9 cellular contexts compared by ENCODE assay signal in genomic region chr17:56979091-56979480, GRCh38. TPM values are rescaled to one million over a fixed set of nuclear protein-coding genes. Genes with fewer than 3 reads are reported as not detected.
DNase-seq lines count a peak whose midpoint lies in the region; ATAC-seq, FAIRE-seq and TF ChIP-seq lines count a peak whose summit lies in the region.
"Had no signal": no experiment of that assay in that cellular context is flagged by ENCODE, and none has a peak within 500 bp of the region (broad histone marks: within the 10 kb centered on the region; RNA-seq: fewer than 3 reads in every experiment).

No MANE protein-coding gene starts in this region.

- CTCF ChIA-PET in GM12878 (lab: Yijun Ruan, JAX) = interaction anchor here (0.6 to 2.0 kb wide), 8 partner anchors 11 to 155 kb away, joined by 3 to 9 read pairs (median 4); partner anchors contain the start of gene COIL

- DNase-seq in GM12878 (ENCODE audit: low read depth, low spot score) = no peak
- DNase-seq in neural crest cell (ENCODE audit: low read depth, low spot score) = no peak
- DNase-seq in GM19238 (ENCODE audit: insufficient read length, low spot score) = no peak
- no peak for DNase-seq in MV-4-11 (lab: John Stamatoyannopoulos, UW)
- DNase-seq in activated CD4-positive, alpha-beta T cell treated with anti-CD3 and anti-CD28 coated beads for 4 hours = no peak
- DNase-seq in 8988T = no peak
- DNase-seq: GOT3 had no signal

- no TSS peak for BruUV-seq in GM12878 (replicated peaks; lab: Mats Ljungman, UMichigan)

- H2AFZ ChIP-seq in GM12878 (ENCODE audit: control insufficient read depth, low read depth, low read length) = peak overlapping the region; percentile 82

- H3K9ac ChIP-seq in GM12878 (ENCODE audit: control insufficient read depth, insufficient read depth, low read length) = peak overlapping the region; percentile 76

- H3K9me3 Mint-ChIP-seq in neural crest cell = no peaks in the 10 kb centered on the region

- H3K4me1 Mint-ChIP-seq in neural crest cell = peaks cover 37% of the 10 kb centered on the region

- no peaks in the 10 kb centered on the region for H3K9me2 ChIP-seq in DOHH2 (replicated peaks; ENCODE audit: control insufficient read depth, low read length)

- POLR2A ChIA-PET in GM12878 (lab: Charles Lee) = interaction anchor here (0.5 to 1.9 kb wide), 7 partner anchors 13 to 144 kb away, joined by 3 to 9 read pairs (median 5); no protein-coding TSS in a partner anchor

- SMC1A ChIA-PET in GM12878 (lab: Charles Lee; ENCODE audit: uncharacterized antibody, unreplicated experiment) = interaction anchor here (0.6 to 3.5 kb wide), 12 partner anchors 9 to 159 kb away, joined by 3 to 41 read pairs (median 4); partner anchors contain the start of gene COIL

- TF ChIP-seq EP300 in GM12878 (IDR thresholded peaks at IDR 0.05; ENCODE audit: borderline replicate concordance in 1 of 2, control insufficient read depth in 1 of 2, low read depth in 2 of 2, low read length in 2 of 2) = no peak

- H3K4me3 ChIP-seq in DOHH2 (ENCODE audit: low read length) (peak overlapping the region; percentile 85), GM12878 (peak overlapping the region; percentile 77)

- H3K4me3 Mint-ChIP-seq in neural crest cell = peak overlapping the region; percentile 91

- TF ChIP-seq POLR2A in GM12878 (IDR thresholded peaks at IDR 0.05; ENCODE audit: low read depth, low read length) = no peak

- TF ChIP-seq CTCF in DOHH2 (IDR thresholded peaks at IDR 0.05; ENCODE audit: low read depth, low read length, poor library complexity, severe bottlenecking) (no peak), GM12878 (IDR thresholded peaks at IDR 0.05 in 2 of 3, conservative IDR thresholded peaks at IDR 0.05 in 1 of 3; ENCODE audit: control insufficient read depth in 2 of 3, extremely low read depth in 1 of 3, insufficient read depth in 1 of 3, low read depth in 3 of 3, low read length in 3 of 3) (no peak), neural crest cell (conservative IDR thresholded peaks at IDR 0.05) (no peak)

- H3K27ac ChIP-seq in DOHH2 (ENCODE audit: low read depth, low read length) (peak overlapping the region; percentile 40), GM12878 (ENCODE audit: control insufficient read depth, insufficient read depth) (peak overlapping the region; percentile 83; the same call in 1 of the 2 replicates)

- peak; percentile 22 for ATAC-seq in HG02870 (IDR thresholded peaks at IDR 0.05; ENCODE audit: unreplicated experiment)
- ATAC-seq in GM12878 = peak; percentile 39

- in situ Hi-C loops in GM12878 (cut with MboI) = no loop called here

- H3K27me3 Mint-ChIP-seq in neural crest cell (ENCODE audit: low read depth) = peaks cover 22% of the 10 kb centered on the region

- TF ChIP-seq RAD21 in GM12878 (IDR thresholded peaks at IDR 0.05; ENCODE audit: insufficient read depth, low read depth, low read length) = no peak

- peaks cover 12% of the 10 kb centered on the region for H3K4me1 ChIP-seq in DOHH2 (ENCODE audit: control insufficient read depth, low read length)
- H3K4me1 ChIP-seq in GM12878 (ENCODE audit: control insufficient read depth, insufficient read depth, low read length) = no peaks in the 10 kb centered on the region; the same call in 1 of the 2 replicates

- WGBS in GM12878 (ENCODE audit: insufficient coverage, insufficient replicate concordance, low lambda C conversion rate, missing lambda C conversion rate) = 3% methylated on average over 3 of the region's 3 CpGs

- H3K36me3 ChIP-seq in DOHH2 (ENCODE audit: control insufficient read depth, low read length) (peaks cover 5% of the 10 kb centered on the region), GM12878 (ENCODE audit: control insufficient read depth in 2 of 2, insufficient read depth in 2 of 2, low read length in 1 of 2) (peaks cover 0 to 4% of the 10 kb centered on the region in 2 experiments; a peak in 1 of 4 replicates)

- H3K79me2 ChIP-seq in DOHH2 (ENCODE audit: control insufficient read depth, low read length) (peaks cover 20% of the 10 kb centered on the region), GM12878 (ENCODE audit: control insufficient read depth, insufficient read depth, low read length) (peaks cover 14% of the 10 kb centered on the region)

- H3K27ac Mint-ChIP-seq in neural crest cell (ENCODE audit: unreplicated experiment) = peak overlapping the region; percentile 28

- peaks cover under 1% of the 10 kb centered on the region for H3K36me3 Mint-ChIP-seq in neural crest cell (ENCODE audit: low read depth)

- intact Hi-C loops in GM12878 (cut with micrococcal nuclease; ENCODE audit: unreplicated experiment) = loop anchor here (5.0 kb wide), 1 partner anchor 108 kb away; the partner anchor contains the start of gene AKAP1

- no peaks in the 10 kb centered on the region for H4K20me1 ChIP-seq in DOHH2 (ENCODE audit: control insufficient read depth, insufficient read depth, low read depth, low read length)
- no peaks in the 10 kb centered on the region for H4K20me1 ChIP-seq in GM12878 (ENCODE audit: control insufficient read depth, insufficient read depth)

- H3K4me2 ChIP-seq in DOHH2 (ENCODE audit: low read length) (peak overlapping the region; percentile 85), GM12878 (ENCODE audit: control insufficient read depth, insufficient read depth) (peak overlapping the region; percentile 87)

- H3K9me3 ChIP-seq in DOHH2 (ENCODE audit: control insufficient read depth, insufficient read depth, low read length) (no peaks in the 10 kb centered on the region), GM12878 (replicated peaks; ENCODE audit: control insufficient read depth, insufficient read depth, low read length) (no peaks in the 10 kb centered on the region)

- H3K27me3 ChIP-seq in DOHH2 (ENCODE audit: control insufficient read depth, low read length) = peaks cover 3% of the 10 kb centered on the region; the same call in 1 of the 2 replicates
- H3K27me3 ChIP-seq in GM12878 (replicated peaks in 1 of 2; ENCODE audit: control insufficient read depth in 2 of 2, insufficient read depth in 2 of 2, low read length in 1 of 2) = no peaks in the 10 kb centered on the region

- no peak for FAIRE-seq in GM12878 (lab: Jason Lieb, UNC)

- RAD21 ChIA-PET in GM12878 (lab: Charles Lee; ENCODE audit: unreplicated experiment) = interaction anchor here (0.9 to 2.0 kb wide), 9 partner anchors 11 to 144 kb away, joined by 3 to 6 read pairs (median 4); partner anchors contain the start of genes AKAP1 and TRIM25

- 0 out of 2 replicates have a peak, but pooled peaks cover 3% of the 10 kb centered on the region for H3F3A ChIP-seq in DOHH2 (ENCODE audit: control insufficient read depth, insufficient read depth)

TF ChIP-seq in GM12878, 131 proteins besides CTCF, POLR2A, EP300 and RAD21 (continues in another document):
- no peak for TF ChIP-seq ZNF24 (IDR thresholded peaks at IDR 0.05)
- TF ChIP-seq RCOR1 (conservative IDR thresholded peaks at IDR 0.05; ENCODE audit: low read depth, low read length) = no peak
- TF ChIP-seq GABPA (IDR thresholded peaks at IDR 0.05; ENCODE audit: low read depth) = no peak
- TF ChIP-seq ATF2 (IDR thresholded peaks at IDR 0.05; ENCODE audit: low read length) = no peak

RNA-seq across cellular contexts. Expression of gene SCPEP1, which starts 1.2 kb away (rescaled TPM):
- total RNA-seq in GM12878 (2013; cell fraction: nucleolus; rRNA removed) = 46.4 and 46.9 TPM in 2 replicates
- total RNA-seq in GM12878 (2014; rRNA removed) (37.7 and 39.5 TPM in 2 replicates), GM12878 (2014; rRNA removed; fragmentation: Illumina TruSeq; extraction: Trizol) (34.1 and 38.3 TPM in 2 replicates), GM12878 (2021) (37.4 and 39.6 TPM in 2 replicates), neural crest cell (24.6 and 26.9 TPM in 2 replicates)
- 49.6 TPM for polyA plus RNA-seq in GM12878 (2011; ENCODE audit: low read depth)
- polyA plus RNA-seq in GM12878 (2011; rRNA removed) (34.1 and 42.5 TPM in 2 replicates), GM12878 (2014; fragmentation: Illumina TruSeq; extraction: Trizol) (36.9 and 45.2 TPM in 2 replicates), GM12878 (2014; fragmentation: Nextera tagmentation; extraction: Ambion mirVana) (10 to 100 TPM; 57.7 to 80.2 TPM), GM12878 (2014; rRNA removed) (29.2 and 31.2 TPM in 2 replicates), GM12878 (2016; fragmentation: Nextera tagmentation; extraction: Ambion mirVana) (10 to 100 TPM; 41.8 to 50.8 TPM)
- polyA plus RNA-seq in GM12878 (2011; cell fraction: cytosol; rRNA removed) = 25.7 and 28.6 TPM in 2 replicates
- polyA plus RNA-seq in GM12878 (2011; cell fraction: nucleus; rRNA removed) = 74.2 and 75.4 TPM in 2 replicates
- 43.5 and 44.6 TPM in 2 replicates for polyA plus RNA-seq in GM12878 (2012)
- 9.0 and 9.7 TPM in 2 replicates for polyA minus RNA-seq in GM12878 (2011; rRNA and poly(A)+ RNA removed)
- polyA minus RNA-seq in GM12878 (2011; cell fraction: cytosol; rRNA and poly(A)+ RNA removed) = 7.9 and 12.0 TPM in 2 replicates
- 13.8 TPM in 2 replicates for polyA minus RNA-seq in GM12878 (2011; cell fraction: nucleus; rRNA and poly(A)+ RNA removed)

RNA-seq across cellular contexts. Expression of gene COIL, which starts 18.2 kb away (rescaled TPM):
- 13.1 and 13.6 TPM in 2 replicates for total RNA-seq in GM12878 (2013; cell fraction: nucleolus; rRNA removed)
- 13.7 and 15.3 TPM in 2 replicates for total RNA-seq in GM12878 (2014; rRNA removed)
- total RNA-seq in GM12878 (2014; rRNA removed; fragmentation: Illumina TruSeq; extraction: Trizol) = 23.4 and 24.3 TPM in 2 replicates
- total RNA-seq in GM12878 (2021) = 17.9 and 18.4 TPM in 2 replicates
- polyA plus RNA-seq in GM12878 (2011; ENCODE audit: low read depth) = 9.1 TPM
- 15.1 and 21.2 TPM in 2 replicates for polyA plus RNA-seq in GM12878 (2011; rRNA removed)
- polyA plus RNA-seq in GM12878 (2011; cell fraction: cytosol; rRNA removed) = 5.2 and 5.4 TPM in 2 replicates
- 5.8 and 8.0 TPM in 2 replicates for polyA plus RNA-seq in GM12878 (2011; cell fraction: nucleus; rRNA removed)
- 12.4 and 13.2 TPM in 2 replicates for polyA plus RNA-seq in GM12878 (2012)
- 22.8 and 28.2 TPM in 2 replicates for polyA plus RNA-seq in GM12878 (2014; fragmentation: Illumina TruSeq; extraction: Trizol)
- polyA plus RNA-seq in GM12878 (2014; fragmentation: Nextera tagmentation; extraction: Ambion mirVana) = 10 to 100 TPM; 14.2 to 16.8 TPM
- 12.6 and 15.1 TPM in 2 replicates for polyA plus RNA-seq in GM12878 (2014; rRNA removed)
- polyA plus RNA-seq in GM12878 (2016; fragmentation: Nextera tagmentation; extraction: Ambion mirVana) = 10 to 100 TPM; 18.0 to 19.0 TPM
- 6.3 and 8.3 TPM in 2 replicates for polyA minus RNA-seq in GM12878 (2011; rRNA and poly(A)+ RNA removed)
- 3.2 and 3.5 TPM in 2 replicates for polyA minus RNA-seq in GM12878 (2011; cell fraction: cytosol; rRNA and poly(A)+ RNA removed)
- 2.2 and 2.5 TPM in 2 replicates for polyA minus RNA-seq in GM12878 (2011; cell fraction: nucleus; rRNA and poly(A)+ RNA removed)
- 24.1 and 25.1 TPM in 2 replicates for total RNA-seq in neural crest cell
